Comparison of ENCODE assay signal across 27 cellular contexts in the genomic region with DNA sequence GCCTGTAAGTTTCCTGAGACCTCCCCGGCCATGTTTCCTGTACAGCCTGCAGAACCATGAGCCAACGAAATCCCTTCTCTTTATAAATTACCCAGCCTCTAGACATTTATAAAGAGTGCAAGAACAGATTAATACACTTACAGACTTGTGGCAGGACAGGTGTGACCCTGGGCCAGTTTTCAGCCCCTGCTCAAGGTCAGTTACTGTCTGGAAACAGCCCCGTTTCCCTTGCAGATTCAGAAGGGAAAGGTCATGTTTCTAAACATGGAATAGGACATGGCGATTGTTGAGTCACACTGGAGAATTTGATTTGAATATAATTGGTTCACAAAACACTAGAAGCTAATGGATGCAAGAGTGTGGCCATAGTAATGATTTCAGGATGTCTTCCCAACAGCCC.
"Had no signal": no experiment of that assay in that cellular context is flagged by ENCODE, and none has a peak within 500 bp of the region (broad histone marks: within the 10 kb centered on the region; RNA-seq: fewer than 3 reads in every experiment).

No MANE protein-coding gene starts in this region.

- DNase-seq: activated CD4-positive, alpha-beta T cell treated with anti-CD3 and anti-CD28 coated beads for 36 hours; activated CD4-positive, CD25-positive, alpha-beta regulatory T cell; activated CD8-positive, alpha-beta memory T cell treated with anti-CD3 and anti-CD28 coated beads, Interleukin-2, amount 10 ng/mL, durations not matched to agents 7 days and 5 days; activated CD8-positive, alpha-beta T cell treated with anti-CD3 and anti-CD28 coated beads, Interleukin-2, amount 10 ng/mL, durations not matched to agents 7 days and 5 days; activated effector memory CD4-positive, alpha-beta T cell treated with Interleukin-2 at 50 U/mL for 16 hours; activated naive CD4-positive, alpha-beta T cell treated with Interleukin-2 at 50 U/mL for 16 hours; activated T-cell treated with anti-CD3 and anti-CD28 coated beads, Interleukin-2, amount 50 U/mL, for 72 hours; anterior cingulate cortex; cerebellar nuclear complex; colonic mucosa; effector CD8-positive, alpha-beta T cell; esophagus squamous epithelium; hypothalamus; immature natural killer cell; kidney glomerular epithelial cell; left lung; nucleus accumbens; stimulated activated CD4-positive, alpha-beta T cell treated with anti-CD3 and anti-CD28 coated beads, Interleukin-2, amount 100 ng/mL, for 48 hours; stimulated activated naive CD4-positive, alpha-beta T cell treated with Interleukin-2 at 50 U/mL for 16 hours; T-helper 1 cell; transverse colon had no signal

- ATAC-seq: activated CD4-positive, alpha-beta T cell treated with anti-CD3 and anti-CD28 coated beads for 36 hours; activated CD8-positive, alpha-beta memory T cell treated with anti-CD3 and anti-CD28 coated beads, Interleukin-2, amount 10 ng/mL, durations not matched to agents 7 days and 5 days; activated CD8-positive, alpha-beta T cell treated with anti-CD3 and anti-CD28 coated beads, Interleukin-2, amount 10 ng/mL, durations not matched to agents 7 days and 5 days; activated T-cell treated with anti-CD3 and anti-CD28 coated beads, Interleukin-2, amount 50 U/mL, for 72 hours; left lung; pancreas had no signal

- H3K4me3 Mint-ChIP-seq: activated CD4-positive, alpha-beta T cell treated with anti-CD3 and anti-CD28 coated beads for 36 hours; activated CD8-positive, alpha-beta memory T cell treated with anti-CD3 and anti-CD28 coated beads, Interleukin-2, amount 10 ng/mL, durations not matched to agents 7 days and 5 days; activated CD8-positive, alpha-beta T cell treated with anti-CD3 and anti-CD28 coated beads, Interleukin-2, amount 10 ng/mL, durations not matched to agents 7 days and 5 days; activated naive CD8-positive, alpha-beta T cell; activated T-cell treated with anti-CD3 and anti-CD28 coated beads, Interleukin-2, amount 50 U/mL, for 72 hours; immature natural killer cell; nephron; T-helper 2 cell treated with Interferon-gamma antibody and Interleukin-4, amounts not matched to agents 5 μg/mL and 100 μg/mL, for 36 hours had no signal

- H3K9me3 Mint-ChIP-seq: activated T-cell treated with anti-CD3 and anti-CD28 coated beads, Interleukin-2, amount 50 U/mL, for 72 hours; T-helper 2 cell treated with Interferon-gamma antibody and Interleukin-4, amounts not matched to agents 5 μg/mL and 100 μg/mL, for 36 hours had no signal

- H3K9me3 ChIP-seq: colonic mucosa, esophagus squamous epithelium, left lung, pancreas, prostate gland, transverse colon had no signal

- H3K4me1 ChIP-seq: colonic mucosa, pancreas, prostate gland had no signal

- H3K4me3 ChIP-seq: colonic mucosa, esophagus squamous epithelium, left lung, pancreas, prostate gland, transverse colon had no signal

- H3K36me3 Mint-ChIP-seq: activated CD8-positive, alpha-beta memory T cell treated with anti-CD3 and anti-CD28 coated beads, Interleukin-2, amount 10 ng/mL, durations not matched to agents 7 days and 5 days; activated naive CD8-positive, alpha-beta T cell; immature natural killer cell had no signal

- H3K36me3 ChIP-seq: colonic mucosa, esophagus squamous epithelium, left lung, pancreas, prostate gland, transverse colon had no signal

- H3K27me3 Mint-ChIP-seq: activated CD4-positive, alpha-beta T cell treated with anti-CD3 and anti-CD28 coated beads for 36 hours; activated naive CD8-positive, alpha-beta T cell had no signal

- H3K4me1 Mint-ChIP-seq: activated CD4-positive, alpha-beta T cell treated with anti-CD3 and anti-CD28 coated beads for 36 hours; activated CD8-positive, alpha-beta memory T cell treated with anti-CD3 and anti-CD28 coated beads, Interleukin-2, amount 10 ng/mL, durations not matched to agents 7 days and 5 days had no signal

- H3K27me3 ChIP-seq: colonic mucosa, pancreas, transverse colon had no signal

- H3K27ac ChIP-seq: colonic mucosa, epithelial cell of prostate, esophagus squamous epithelium, left lung, pancreas, prostate gland, transverse colon had no signal
